1 cellular context compared by ENCODE assay signal in the genomic region with DNA sequence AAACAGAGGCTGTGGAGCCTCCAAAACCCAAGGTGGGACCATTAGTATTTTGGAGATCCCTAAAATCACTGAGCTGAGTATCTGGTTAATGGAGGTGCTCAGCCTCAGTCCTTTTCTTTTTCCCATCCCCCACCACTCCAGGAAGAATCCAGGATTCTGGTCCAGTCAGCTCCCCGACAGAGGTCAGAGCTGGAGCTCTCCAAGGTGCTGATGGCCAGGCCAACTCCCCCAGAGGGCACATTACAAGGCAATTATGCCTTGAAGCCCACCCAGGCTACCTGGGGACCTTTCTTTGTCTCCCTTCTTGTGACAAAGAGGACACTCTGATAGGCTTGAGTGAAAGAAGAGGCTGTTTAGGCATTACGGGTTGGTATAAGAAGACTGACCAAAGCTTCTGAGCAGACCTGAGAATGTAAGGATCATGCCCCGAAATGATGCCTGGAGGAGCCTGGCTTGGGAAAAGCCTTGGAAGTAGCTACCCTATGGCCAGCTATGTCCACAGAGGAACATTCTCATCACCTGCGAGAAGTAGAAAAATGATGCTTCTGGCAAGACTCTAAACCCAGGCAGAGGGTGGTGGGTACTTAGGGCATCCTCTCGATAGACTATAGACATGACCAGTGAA.
A peak's percentile ranks its signal among the peaks of the same experiment; 100 is the strongest.
TF ChIP-seq lines count a peak whose summit lies in the region.

No MANE protein-coding gene starts in this region.

TF ChIP-seq in A549, 52 proteins besides CTCF, POLR2A, EP300 and RAD21 (continued from another document):
- TF ChIP-seq, protein P1, sequence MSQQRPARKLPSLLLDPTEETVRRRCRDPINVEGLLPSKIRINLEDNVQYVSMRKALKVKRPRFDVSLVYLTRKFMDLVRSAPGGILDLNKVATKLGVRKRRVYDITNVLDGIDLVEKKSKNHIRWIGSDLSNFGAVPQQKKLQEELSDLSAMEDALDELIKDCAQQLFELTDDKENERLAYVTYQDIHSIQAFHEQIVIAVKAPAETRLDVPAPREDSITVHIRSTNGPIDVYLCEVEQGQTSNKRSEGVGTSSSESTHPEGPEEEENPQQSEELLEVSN (IDR thresholded peaks at IDR 0.05; ENCODE audit: borderline replicate concordance, low read depth), result no peak
- TF ChIP-seq, protein P2, sequence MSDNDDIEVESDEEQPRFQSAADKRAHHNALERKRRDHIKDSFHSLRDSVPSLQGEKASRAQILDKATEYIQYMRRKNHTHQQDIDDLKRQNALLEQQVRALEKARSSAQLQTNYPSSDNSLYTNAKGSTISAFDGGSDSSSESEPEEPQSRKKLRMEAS (IDR thresholded peaks at IDR 0.05), result no peak
- TF ChIP-seq ZC3H11A (IDR thresholded peaks at IDR 0.05) (no peak), CBX2 (IDR thresholded peaks at IDR 0.05; ENCODE audit: borderline replicate concordance, low read depth) (no peak), EHMT2 (IDR thresholded peaks at IDR 0.05; ENCODE audit: low read depth) (peak; percentile 73), NFE2L2 (conservative IDR thresholded peaks at IDR 0.05; ENCODE audit: low read length) (no peak), ESRRA (IDR thresholded peaks at IDR 0.05; ENCODE audit: borderline replicate concordance, low read length) (no peak), CBX8 (IDR thresholded peaks at IDR 0.05) (no peak)
